8 cellular contexts compared by ENCODE assay signal in genomic region chr16:3443108-3444031, GRCh38. TPM values are rescaled to one million over a fixed set of nuclear protein-coding genes. Genes with fewer than 3 reads are reported as not detected.
DNase-seq lines count a peak whose midpoint lies in the region; ATAC-seq and TF ChIP-seq lines count a peak whose summit lies in the region.

TSS of gene NAA60 (plus strand) at chr16:3443680. CDS start at chr16:3476228, 32,548 bp downstream.
TSS of gene ZNF597 (minus strand) at chr16:3443504. CDS start at chr16:3443153, 351 bp downstream.

- H3K4me3 ChIP-seq in fibroblast of pulmonary artery (replicated peaks; ENCODE audit: low read depth, low read length) = peak within 1 kb of the TSS; percentile 80

- H3K9me3 Mint-ChIP-seq in natural killer cell = peaks cover 0 to 7% of the 10 kb centered on the region in 2 donors

- H3K27me3 Mint-ChIP-seq in natural killer cell (ENCODE audit: low read depth in 2 of 2) = peaks cover 4 to 6% of the 10 kb centered on the region in 2 donors

- peaks cover 14 to 18% of the 10 kb centered on the region in 2 donors for H3K4me1 Mint-ChIP-seq in natural killer cell

- peak within 1 kb of the TSS; percentile 99 for H3K4me3 Mint-ChIP-seq in natural killer cell

- ATAC-seq in GM21381 (IDR thresholded peaks at IDR 0.05; ENCODE audit: unreplicated experiment) = peak; percentile 93
- peak; percentile 88 to 97 (median 90) for ATAC-seq in natural killer cell

- DNase-seq in COLO829 (ENCODE audit: low spot score) (peak; percentile 66), HuH-7 (ENCODE audit: low spot score) (peak; percentile 89), RPMI7951 (ENCODE audit: low read depth) (peak; percentile 92), fibroblast of pulmonary artery (ENCODE audit: low read depth) (peak; percentile 95), natural killer cell (peak; percentile 63)
- DNase-seq in activated T-helper 9 cell treated with anti-CD3 and anti-CD28 coated beads, Interleukin-2, amount 50 U/mL, for 16 hours (ENCODE audit: low read depth) = peak; percentile 70
- peak; percentile 80 for DNase-seq in stimulated activated naive CD4-positive, alpha-beta T cell treated with Interleukin-2 at 50 U/mL for 16 hours (lab: John Stamatoyannopoulos, UW)

- peak within 1 kb of the TSS; percentile 93 to 94 for H3K27ac Mint-ChIP-seq in natural killer cell

- intact Hi-C loops in natural killer cell (cut with micrococcal nuclease) = no loop called here

- H3K36me3 Mint-ChIP-seq in natural killer cell = peaks cover 8% of the 10 kb centered on the region

- TF ChIP-seq CTCF in fibroblast of pulmonary artery (IDR thresholded peaks at IDR 0.05; ENCODE audit: low read length, missing control alignments) (no peak), natural killer cell (IDR thresholded peaks at IDR 0.05) (no peak)

RNA-seq across cellular contexts. Expression of gene NAA60, which starts in this region (rescaled TPM):
- total RNA-seq in RPMI7951 (2014; rRNA removed; shearing (Covaris generic)) = 5.1 and 5.6 TPM in 2 replicates
- total RNA-seq in natural killer cell = 10 to 100 TPM; 45.1 to 69.0 (median 58.9) TPM

RNA-seq across cellular contexts. Expression of gene ZNF597, which starts in this region (rescaled TPM):
- total RNA-seq in RPMI7951 (2014; rRNA removed; shearing (Covaris generic)) = 1.7 and 1.8 TPM in 2 replicates
- 1 to 10 TPM; 1.8 to 3.5 (median 2.8) TPM for total RNA-seq in natural killer cell

Comparison
In these comparisons a context has a peak if more than half of its experiments do, and no peak if none do; other contexts are left out.
1. Peak in every context shown above with its lines: DNase-seq, ATAC-seq and H3K4me3 ChIP-seq.